19 cellular contexts compared by ENCODE assay signal in the genomic region with DNA sequence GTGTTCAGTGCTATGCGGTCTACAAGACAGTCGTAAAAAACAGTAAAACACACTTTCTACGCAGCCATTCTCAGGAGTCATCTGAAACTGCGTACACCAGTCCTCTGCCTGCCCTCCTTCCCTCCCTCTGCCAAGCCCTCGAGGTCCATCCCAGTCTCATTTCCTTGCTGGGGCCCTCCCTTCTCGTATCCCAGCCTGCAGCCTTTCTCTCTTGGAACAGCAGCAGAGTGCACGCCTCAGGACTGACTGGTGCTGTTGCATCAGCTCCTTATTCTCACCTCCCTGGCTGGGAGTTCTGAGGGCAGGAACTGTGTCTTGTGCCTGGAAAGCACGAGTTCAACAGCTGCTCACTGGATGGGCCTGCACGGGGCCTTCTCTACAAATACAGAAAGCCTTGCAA. TPM values are rescaled to one million over a fixed set of nuclear protein-coding genes. Genes with fewer than 3 reads are reported as not detected.
DNase-seq lines count a peak whose midpoint lies in the region; ATAC-seq and TF ChIP-seq lines count a peak whose summit lies in the region.
"Had no signal": no experiment of that assay in that cellular context is flagged by ENCODE, and none has a peak within 500 bp of the region (broad histone marks: within the 10 kb centered on the region; RNA-seq: fewer than 3 reads in every experiment).

No MANE protein-coding gene starts in this region.

- H3K4me3 ChIP-seq in HEK293 (ENCODE audit: low read depth, low read length) (no peak overlapping the region), RWPE2 (ENCODE audit: severe bottlenecking) (no peak overlapping the region), upper lobe of right lung (no peak overlapping the region)
- H3K4me3 ChIP-seq: hepatocyte, lung, pancreas, tibial nerve had no signal

- H3K36me3 ChIP-seq in HEK293 (ENCODE audit: control insufficient read depth in 2 of 2, insufficient read depth in 1 of 2, low read length in 2 of 2) (no peaks in the 10 kb centered on the region), RWPE2 (ENCODE audit: low read depth) (no peaks in the 10 kb centered on the region), upper lobe of right lung (no peaks in the 10 kb centered on the region)
- H3K36me3 ChIP-seq: pancreas had no signal

- no peak overlapping the region for H3K27ac Mint-ChIP-seq in osteocyte (ENCODE audit: unreplicated experiment)
- H3K27ac Mint-ChIP-seq: activated CD4-positive, alpha-beta T cell treated with anti-CD3 and anti-CD28 coated beads, Interleukin-2, amount 10 ng/mL, durations not matched to agents 7 days and 5 days had no signal

- H3K27me3 ChIP-seq in RWPE2 (ENCODE audit: insufficient read depth, poor library complexity, severe bottlenecking) = no peaks in the 10 kb centered on the region
- H3K27me3 ChIP-seq in upper lobe of right lung = no peaks in the 10 kb centered on the region
- H3K27me3 ChIP-seq: hepatocyte, pancreas, tibial nerve had no signal

- no peak overlapping the region for H3K4me3 Mint-ChIP-seq in osteocyte (ENCODE audit: unreplicated experiment)
- H3K4me3 Mint-ChIP-seq: activated CD4-positive, alpha-beta T cell treated with anti-CD3 and anti-CD28 coated beads, Interleukin-2, amount 10 ng/mL, durations not matched to agents 7 days and 5 days; activated T-cell treated with anti-CD3 and anti-CD28 coated beads, Interleukin-2, amount 50 U/mL, for 4 hours had no signal

- DNase-seq in RWPE2 (ENCODE audit: low spot score) = no peak
- DNase-seq in fibroblast of gingiva (ENCODE audit: low read depth) = peak; percentile 35
- peak; percentile 63 for DNase-seq in osteocyte (ENCODE audit: extremely low spot score, unreplicated experiment)
- no peak for DNase-seq in upper lobe of right lung
- DNase-seq in kidney glomerular epithelial cell (lab: John Stamatoyannopoulos, UW) = no peak
- no peak for DNase-seq in stimulated activated CD8-positive, alpha-beta memory T cell treated with anti-CD3 and anti-CD28 coated beads, Interleukin-4, amount 100 ng/mL, for 48 hours
- DNase-seq in left colon = no peak
- DNase-seq: activated CD4-positive, alpha-beta T cell treated with anti-CD3 and anti-CD28 coated beads, Interleukin-2, amount 10 ng/mL, durations not matched to agents 7 days and 5 days; activated T-cell treated with anti-CD3 and anti-CD28 coated beads, Interleukin-2, amount 50 U/mL, for 4 hours; anterior cingulate cortex; COR-L47; effector CD8-positive, alpha-beta T cell; NCI-H2029 treated with DMSO at 0.1 percent for 48 hours; pancreas had no signal

- ATAC-seq in RWPE2 (ENCODE audit: low read depth) (peak; percentile 66), upper lobe of right lung (no peak), left colon (no peak)
- ATAC-seq: activated T-cell treated with anti-CD3 and anti-CD28 coated beads, Interleukin-2, amount 50 U/mL, for 4 hours; pancreas had no signal

- H3K4me1 ChIP-seq in HEK293 (ENCODE audit: control insufficient read depth, insufficient read depth, low read length) (no peaks in the 10 kb centered on the region), RWPE2 (ENCODE audit: insufficient read depth, poor library complexity, severe bottlenecking) (no peaks in the 10 kb centered on the region), upper lobe of right lung (no peaks in the 10 kb centered on the region)
- H3K4me1 ChIP-seq: pancreas, tibial nerve had no signal

- no peaks in the 10 kb centered on the region for H3K36me3 Mint-ChIP-seq in osteocyte (ENCODE audit: unreplicated experiment)

- H3K4me1 Mint-ChIP-seq in osteocyte (ENCODE audit: unreplicated experiment) = peaks cover 2% of the 10 kb centered on the region
- H3K4me1 Mint-ChIP-seq: activated CD4-positive, alpha-beta T cell treated with anti-CD3 and anti-CD28 coated beads, Interleukin-2, amount 10 ng/mL, durations not matched to agents 7 days and 5 days had no signal

- H3K27me3 Mint-ChIP-seq in osteocyte (ENCODE audit: unreplicated experiment) = no peaks in the 10 kb centered on the region
- H3K27me3 Mint-ChIP-seq: activated CD4-positive, alpha-beta T cell treated with anti-CD3 and anti-CD28 coated beads, Interleukin-2, amount 10 ng/mL, durations not matched to agents 7 days and 5 days had no signal

- H3K9me3 Mint-ChIP-seq in osteocyte (ENCODE audit: unreplicated experiment) = no peaks in the 10 kb centered on the region
- H3K9me3 Mint-ChIP-seq: activated CD4-positive, alpha-beta T cell treated with anti-CD3 and anti-CD28 coated beads, Interleukin-2, amount 10 ng/mL, durations not matched to agents 7 days and 5 days; activated T-cell treated with anti-CD3 and anti-CD28 coated beads, Interleukin-2, amount 50 U/mL, for 4 hours had no signal

- POLR2A ChIA-PET in HEK293 (lab: Yijun Ruan, JAX) = interaction anchor here (1.1 to 1.3 kb wide), 2 partner anchors 13 to 125 kb away, joined by 3 to 4 read pairs; partner anchors contain the start of genes FAHD1, HAGH and RPS2

- H3K9me3 ChIP-seq in HEK293 (ENCODE audit: control insufficient read depth, insufficient read depth, low read depth, low read length) = no peaks in the 10 kb centered on the region
- no peaks in the 10 kb centered on the region for H3K9me3 ChIP-seq in RWPE2 (ENCODE audit: severe bottlenecking)
- no peaks in the 10 kb centered on the region for H3K9me3 ChIP-seq in upper lobe of right lung
- H3K9me3 ChIP-seq: pancreas, tibial nerve had no signal

- no peak for TF ChIP-seq CTCF in HEK293 (tag by site-specific recombination; IDR thresholded peaks at IDR 0.05)
- TF ChIP-seq CTCF in RWPE2 (IDR thresholded peaks at IDR 0.05; ENCODE audit: poor library complexity, severe bottlenecking) = no peak
- TF ChIP-seq CTCF in osteocyte (IDR thresholded peaks at IDR 0.05) = no peak
- TF ChIP-seq CTCF in upper lobe of right lung (IDR thresholded peaks at IDR 0.05) = no peak

- CTCF ChIA-PET in HEK293 (lab: Yijun Ruan, JAX) = interaction anchor here (1.3 kb wide), 1 partner anchor 12 kb away, joined by 3 read pairs; no protein-coding TSS in a partner anchor

- intact Hi-C loops in upper lobe of right lung (cut with DNase I) (no loop called here), left colon (cut with DNase I, micrococcal nuclease) (no loop called here)

- H3K27ac ChIP-seq in HEK293 (ENCODE audit: extremely low read depth, low read depth, low read length) (peak overlapping the region; percentile 56), RWPE2 (ENCODE audit: poor library complexity, severe bottlenecking) (no peak overlapping the region), upper lobe of right lung (no peak overlapping the region)
- H3K27ac ChIP-seq: hepatocyte, pancreas, tibial nerve had no signal

TF ChIP-seq in HEK293, 187 proteins besides CTCF, POLR2A, EP300 and RAD21 (continues in another document):
- TF ChIP-seq ZNF112 (tag by site-specific recombination; IDR thresholded peaks at IDR 0.05) (no peak), ZNF692 (tag by site-specific recombination; IDR thresholded peaks at IDR 0.05) (peak; percentile 80), BCL6B (tag by site-specific recombination; IDR thresholded peaks at IDR 0.05) (peak; percentile 97), ZNF324 (tag by site-specific recombination; IDR thresholded peaks at IDR 0.05) (peak; percentile 50; the same call in 1 of the 2 replicates), ZNF514 (tag by site-specific recombination; IDR thresholded peaks at IDR 0.05) (no peak), ZBTB20 (tag by site-specific recombination; IDR thresholded peaks at IDR 0.05) (peak; percentile 91)
- TF ChIP-seq, protein P1, sequence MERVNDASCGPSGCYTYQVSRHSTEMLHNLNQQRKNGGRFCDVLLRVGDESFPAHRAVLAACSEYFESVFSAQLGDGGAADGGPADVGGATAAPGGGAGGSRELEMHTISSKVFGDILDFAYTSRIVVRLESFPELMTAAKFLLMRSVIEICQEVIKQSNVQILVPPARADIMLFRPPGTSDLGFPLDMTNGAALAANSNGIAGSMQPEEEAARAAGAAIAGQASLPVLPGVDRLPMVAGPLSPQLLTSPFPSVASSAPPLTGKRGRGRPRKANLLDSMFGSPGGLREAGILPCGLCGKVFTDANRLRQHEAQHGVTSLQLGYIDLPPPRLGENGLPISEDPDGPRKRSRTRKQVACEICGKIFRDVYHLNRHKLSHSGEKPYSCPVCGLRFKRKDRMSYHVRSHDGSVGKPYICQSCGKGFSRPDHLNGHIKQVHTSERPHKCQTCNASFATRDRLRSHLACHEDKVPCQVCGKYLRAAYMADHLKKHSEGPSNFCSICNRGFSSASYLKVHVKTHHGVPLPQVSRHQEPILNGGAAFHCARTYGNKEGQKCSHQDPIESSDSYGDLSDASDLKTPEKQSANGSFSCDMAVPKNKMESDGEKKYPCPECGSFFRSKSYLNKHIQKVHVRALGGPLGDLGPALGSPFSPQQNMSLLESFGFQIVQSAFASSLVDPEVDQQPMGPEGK (tag by site-specific recombination; IDR thresholded peaks at IDR 0.05) = peak; percentile 77

RNA-seq across cellular contexts. Expression of gene FAHD1, which starts 12.5 kb away (rescaled TPM):
- total RNA-seq in osteocyte = 25.9 and 29.5 TPM in 2 replicates
- total RNA-seq in upper lobe of right lung = 17.2 TPM
- 10 to 100 TPM; 60.0 to 66.9 TPM for total RNA-seq in left colon

RNA-seq across cellular contexts. Expression of gene HAGH, which starts 12.9 kb away (rescaled TPM):
- total RNA-seq in osteocyte (55.0 and 57.0 TPM in 2 replicates), upper lobe of right lung (71.8 TPM), left colon (10 to 100 TPM; 64.5 to 85.0 TPM)

RNA-seq across cellular contexts. Expression of gene MEIOB, which starts 32.4 kb away (rescaled TPM):
- 0.63 and 1.2 TPM in 2 replicates for total RNA-seq in osteocyte
- total RNA-seq in upper lobe of right lung = not detected
- not detected for total RNA-seq in left colon
- total RNA-seq: activated CD4-positive, alpha-beta T cell treated with anti-CD3 and anti-CD28 coated beads, Interleukin-2, amount 10 ng/mL, durations not matched to agents 7 days and 5 days; hepatocyte; T-helper 1 cell treated with Interleukin-12 subunit alpha and Interleukin-12 subunit beta and Interleukin-4 antibody, amounts not matched to agents 30 ng/mL and 1 ng/mL, for 36 hours; tibial nerve had no signal

RNA-seq across cellular contexts. Expression of gene IGFALS, which starts 46.0 kb away (rescaled TPM):
- total RNA-seq in osteocyte (0.34 and 0.43 TPM in 2 replicates), upper lobe of right lung (2.5 TPM), left colon (1 to 10 TPM in 1 of 2 donors, under 1 TPM in 1; 0.58 to 1.3 TPM)

RNA-seq across cellular contexts. Expression of gene NUBP2, which starts 56.8 kb away (rescaled TPM):
- 55.5 and 56.3 TPM in 2 replicates for total RNA-seq in osteocyte
- 38.9 TPM for total RNA-seq in upper lobe of right lung
- 10 to 100 TPM; 29.4 to 34.4 TPM for total RNA-seq in left colon

Comparison
In these comparisons a context has a peak if more than half of its experiments do, and no peak if none do; other contexts are left out.
1. DNase-seq: peak in fibroblast of gingiva (single experiment) and osteocyte (single experiment); none in RWPE2 (single experiment), upper lobe of right lung (single experiment), kidney glomerular epithelial cell (single experiment), stimulated activated CD8-positive, alpha-beta memory T cell treated with anti-CD3 and anti-CD28 coated beads, Interleukin-4, amount 100 ng/mL, for 48 hours (single experiment) and left colon (0 of 2).